Comparison of ENCODE assay signal across 10 cellular contexts in genomic region chr18:13481820-13482640, GRCh38.
DNase-seq lines count a peak whose midpoint lies in the region; ATAC-seq lines count a peak whose summit lies in the region.
"Had no signal": no experiment of that assay in that cellular context is flagged by ENCODE, and none has a peak within 500 bp of the region (broad histone marks: within the 10 kb centered on the region; RNA-seq: fewer than 3 reads in every experiment).

No MANE protein-coding gene starts in this region.

- no peaks in the 10 kb centered on the region for H3K27me3 Mint-ChIP-seq in activated T-cell treated with anti-CD3 and anti-CD28 coated beads, Interleukin-2, amount 50 U/mL, for 24 hours
- H3K27me3 Mint-ChIP-seq in stimulated activated naive CD8-positive, alpha-beta T cell treated with anti-CD3 and anti-CD28 coated beads, Interleukin-15, amount 100 ng/mL, for 72 hours, result no peaks in the 10 kb centered on the region

- ATAC-seq in GM21737 (IDR thresholded peaks at IDR 0.05; ENCODE audit: unreplicated experiment) (peak; percentile 88), HG03520 (IDR thresholded peaks at IDR 0.05; ENCODE audit: unreplicated experiment) (peak; percentile 76)
- ATAC-seq in stimulated activated naive CD8-positive, alpha-beta T cell treated with anti-CD3 and anti-CD28 coated beads, Interleukin-15, amount 100 ng/mL, for 72 hours, result peak; percentile 43

- no peak overlapping the region for H3K4me3 Mint-ChIP-seq in activated T-cell treated with anti-CD3 and anti-CD28 coated beads, Interleukin-2, amount 50 U/mL, for 24 hours
- no peak overlapping the region for H3K4me3 Mint-ChIP-seq in stimulated activated naive CD8-positive, alpha-beta T cell treated with anti-CD3 and anti-CD28 coated beads, Interleukin-15, amount 100 ng/mL, for 72 hours

- H3K9me3 Mint-ChIP-seq in activated T-cell treated with anti-CD3 and anti-CD28 coated beads, Interleukin-2, amount 50 U/mL, for 24 hours, result no peaks in the 10 kb centered on the region
- no peaks in the 10 kb centered on the region for H3K9me3 Mint-ChIP-seq in stimulated activated naive CD8-positive, alpha-beta T cell treated with anti-CD3 and anti-CD28 coated beads, Interleukin-15, amount 100 ng/mL, for 72 hours

- H3K27ac Mint-ChIP-seq in activated T-cell treated with anti-CD3 and anti-CD28 coated beads, Interleukin-2, amount 50 U/mL, for 24 hours, result peak overlapping the region; percentile 69
- peak overlapping the region; percentile 59 to 61 for H3K27ac Mint-ChIP-seq in stimulated activated naive CD8-positive, alpha-beta T cell treated with anti-CD3 and anti-CD28 coated beads, Interleukin-15, amount 100 ng/mL, for 72 hours

- H3K4me1 Mint-ChIP-seq in activated T-cell treated with anti-CD3 and anti-CD28 coated beads, Interleukin-2, amount 50 U/mL, for 24 hours (ENCODE audit: low read depth), result peaks cover 48% of the 10 kb centered on the region
- H3K4me1 Mint-ChIP-seq in stimulated activated naive CD8-positive, alpha-beta T cell treated with anti-CD3 and anti-CD28 coated beads, Interleukin-15, amount 100 ng/mL, for 72 hours, result peaks cover 43% of the 10 kb centered on the region

- H3K36me3 Mint-ChIP-seq in activated T-cell treated with anti-CD3 and anti-CD28 coated beads, Interleukin-2, amount 50 U/mL, for 24 hours (ENCODE audit: low read depth), result peaks cover 68% of the 10 kb centered on the region

- no peak for DNase-seq in activated T-cell treated with anti-CD3 and anti-CD28 coated beads, Interleukin-2, amount 50 U/mL, for 24 hours
- DNase-seq in activated T-cell treated with anti-CD3 and anti-CD28 coated beads, Interleukin-2, amount 50 U/mL, for 1 hour, result no peak
- no peak for DNase-seq in stimulated activated naive CD8-positive, alpha-beta T cell treated with anti-CD3 and anti-CD28 coated beads, Interleukin-15, amount 100 ng/mL, for 72 hours
- no peak for DNase-seq in NK-92 treated with Interleukin-12 subunit alpha and Interleukin-12 subunit beta, amount 100 ng/mL, for 24 hours (lab: John Stamatoyannopoulos, UW)
- DNase-seq in NCI-H2081 treated with DMSO at 0.1 percent for 48 hours (lab: John Stamatoyannopoulos, UW), result no peak
- no peak for DNase-seq in NCI-H1417 treated with DMSO at 0.1 percent for 48 hours (lab: John Stamatoyannopoulos, UW)
- DNase-seq: HCEC 1CT, NCI-H510A treated with DMSO at 0.1 percent for 48 hours had no signal
